19 cellular contexts compared by ENCODE assay signal in the genomic region with DNA sequence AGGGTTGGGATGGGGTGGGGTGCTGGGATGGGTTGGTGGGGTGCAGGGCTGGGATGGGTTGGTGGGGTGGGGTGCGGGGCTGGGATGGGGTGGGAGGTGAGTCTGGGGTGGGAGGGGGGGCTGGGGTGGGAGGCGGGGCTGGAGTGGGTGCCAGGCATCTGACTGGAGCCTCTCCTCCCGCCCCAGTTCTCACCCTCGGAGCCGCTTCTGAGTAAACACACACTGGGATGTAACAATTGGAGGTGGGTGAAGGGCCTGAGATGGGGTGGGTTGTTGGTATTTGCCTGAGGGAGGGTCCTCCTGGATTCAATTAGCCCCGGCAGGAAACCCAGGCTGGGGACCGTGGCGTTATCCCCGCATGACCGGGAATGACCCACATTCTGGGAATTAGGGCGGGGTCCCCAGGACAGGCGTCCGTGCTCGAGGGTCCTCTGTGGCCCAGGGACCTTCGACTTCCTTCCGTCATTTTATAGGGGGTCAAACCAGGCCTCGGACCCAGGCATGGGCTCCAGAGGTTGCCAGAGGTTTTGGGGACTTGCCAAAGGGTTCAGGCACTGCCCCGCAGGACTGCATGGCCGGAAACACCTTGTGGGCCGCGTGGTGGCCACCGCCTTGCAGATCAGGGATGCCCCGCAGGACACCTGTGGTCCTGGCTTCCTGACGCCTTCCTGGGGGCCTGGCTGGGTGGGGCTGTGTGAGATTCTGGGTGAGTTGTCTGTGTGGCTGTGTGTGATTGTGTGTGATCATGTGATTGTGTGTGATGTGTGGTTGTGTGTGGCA. TPM values are rescaled to one million over a fixed set of nuclear protein-coding genes. Genes with fewer than 3 reads are reported as not detected.
A peak's percentile ranks its signal among the peaks of the same experiment; 100 is the strongest.
DNase-seq lines count a peak whose midpoint lies in the region; TF ChIP-seq lines count a peak whose summit lies in the region.
"Had no signal": no experiment of that assay in that cellular context is flagged by ENCODE, and none has a peak within 500 bp of the region (broad histone marks: within the 10 kb centered on the region; RNA-seq: fewer than 3 reads in every experiment).

No MANE protein-coding gene starts in this region.

- intact Hi-C loops in PC-9 (cut with micrococcal nuclease; ENCODE audit: unreplicated experiment) (no loop called here), cardiac septum (cut with DNase I) (no loop called here)

- H3K36me3 ChIP-seq in HEK293 (ENCODE audit: control insufficient read depth in 2 of 2, insufficient read depth in 1 of 2, low read length in 2 of 2) (no peaks in the 10 kb centered on the region), PC-9 (ENCODE audit: low read depth) (no peaks in the 10 kb centered on the region)

- H3K4me3 ChIP-seq in HEK293 (ENCODE audit: low read depth, low read length) (no peak overlapping the region), PC-9 (no peak overlapping the region)
- H3K4me3 ChIP-seq: skin epidermis had no signal

- no peak for TF ChIP-seq CTCF in HEK293 (tag by site-specific recombination; IDR thresholded peaks at IDR 0.05)
- no peak for TF ChIP-seq CTCF in PC-9 (conservative IDR thresholded peaks at IDR 0.05)

- no peaks in the 10 kb centered on the region for H4K20me1 ChIP-seq in PC-9 (ENCODE audit: insufficient read depth)

- H3K9me3 ChIP-seq in HEK293 (ENCODE audit: control insufficient read depth, insufficient read depth, low read depth, low read length), result no peaks in the 10 kb centered on the region
- H3K9me3 ChIP-seq in PC-9 (ENCODE audit: insufficient read depth, low read depth), result no peaks in the 10 kb centered on the region

- H3K9me2 ChIP-seq in PC-9 (ENCODE audit: insufficient read depth), result no peaks in the 10 kb centered on the region

- DNase-seq in DMS53 (lab: John Stamatoyannopoulos, UW) (peak; percentile 21), DMS53 treated with DMSO at 0.1 percent for 48 hours (lab: John Stamatoyannopoulos, UW; ENCODE audit: unreplicated experiment) (no peak), iPS-NIHi11 (ENCODE audit: low spot score) (peak; percentile 61), PC-9 (no peak), cardiac septum (ENCODE audit: low spot score) (no peak)
- DNase-seq: activated CD4-positive, alpha-beta memory T cell treated with anti-CD3 and anti-CD28 coated beads, Interleukin-2, amount 10 ng/mL, durations not matched to agents 7 days and 5 days; activated CD8-positive, alpha-beta memory T cell treated with anti-CD3 and anti-CD28 coated beads, Interleukin-2, amount 50 U/mL, for 48 hours; activated naive CD4-positive, alpha-beta T cell treated with anti-CD3 and anti-CD28 coated beads for 36 hours; Calu3; CD4-positive, CD25-positive, alpha-beta regulatory T cell; NCI-H1092; NCI-H187; NCI-H526; SHP77 treated with DMSO at 0.1 percent for 48 hours had no signal

- peaks cover 16% of the 10 kb centered on the region for H3K27me3 ChIP-seq in PC-9 (ENCODE audit: insufficient read depth, low read depth)

- no TSS peak for BruUV-seq in PC-9 (replicated peaks; lab: Mats Ljungman, UMichigan)

- CTCF ChIA-PET in HEK293 (lab: Yijun Ruan, JAX) (no interaction called here), PC-9 (lab: Charles Lee) (no interaction called here)

- no peak overlapping the region for H2AFZ ChIP-seq in PC-9

- no peaks in the 10 kb centered on the region for H3K79me2 ChIP-seq in PC-9 (ENCODE audit: low read depth)

- H3K4me1 ChIP-seq in HEK293 (ENCODE audit: control insufficient read depth, insufficient read depth, low read length), result no peaks in the 10 kb centered on the region
- no peaks in the 10 kb centered on the region for H3K4me1 ChIP-seq in PC-9 (replicated peaks; ENCODE audit: insufficient read depth)

- H3K4me2 ChIP-seq in PC-9, result no peak overlapping the region

- H3F3A ChIP-seq in PC-9 (ENCODE audit: insufficient read depth, low read depth), result no peaks in the 10 kb centered on the region

- POLR2A ChIA-PET in HEK293 (lab: Yijun Ruan, JAX) (no interaction called here), PC-9 (lab: Charles Lee; ENCODE audit: unreplicated experiment) (no interaction called here)

- H3K27ac ChIP-seq in HEK293 (ENCODE audit: extremely low read depth, low read depth, low read length) (no peak overlapping the region), PC-9 (no peak overlapping the region)
- H3K27ac ChIP-seq: 22Rv1, skin epidermis had no signal

TF ChIP-seq in HEK293, 187 proteins besides CTCF, POLR2A, EP300 and RAD21:
- TF ChIP-seq ZBTB8A (tag by site-specific recombination; IDR thresholded peaks at IDR 0.05) (no peak), EGR2 (tag by site-specific recombination; IDR thresholded peaks at IDR 0.05; ENCODE audit: low read depth) (0 out of 2 replicates have a peak, but pooled peaks have one; percentile 6)

RNA-seq across cellular contexts. Expression of gene TMPRSS9, which starts 1.4 kb away (rescaled TPM):
- total RNA-seq in PC-9 (2021) (0.10 and 0.20 TPM in 2 replicates), cardiac septum (not detected)
- total RNA-seq: activated CD4-positive, alpha-beta memory T cell treated with anti-CD3 and anti-CD28 coated beads, Interleukin-2, amount 10 ng/mL, durations not matched to agents 7 days and 5 days; activated naive CD4-positive, alpha-beta T cell treated with anti-CD3 and anti-CD28 coated beads for 36 hours; activated T-helper 1 cell treated with anti-CD3 and anti-CD28 coated beads, Interleukin-12 subunit alpha, Interleukin-12 subunit beta, Interleukin-2, Interleukin-4 antibody, amounts not matched to agents 30 ng/mL and 10 ng/mL and 1 ng/mL, durations not matched to agents 14 hours and 24 hours and 36 hours; Calu3 had no signal

RNA-seq across cellular contexts. Expression of gene SPPL2B, which starts 33.0 kb away (rescaled TPM):
- total RNA-seq in PC-9 (2021), result 49.6 and 64.1 TPM in 2 replicates
- total RNA-seq in cardiac septum, result 27.4 TPM

RNA-seq across cellular contexts. Expression of gene LSM7, which starts 33.1 kb away (rescaled TPM):
- total RNA-seq in PC-9 (2021) (80.2 and 83.4 TPM in 2 replicates), cardiac septum (42.7 TPM)

RNA-seq across cellular contexts. Expression of gene LINGO3, which starts 53.5 kb away (rescaled TPM):
- total RNA-seq in PC-9 (2021) (0.18 TPM in 1 of 2 replicates, not detected in the other), cardiac septum (not detected)
- total RNA-seq: activated naive CD4-positive, alpha-beta T cell treated with anti-CD3 and anti-CD28 coated beads for 36 hours; Calu3; left lobe of liver had no signal

Comparison
In these comparisons a context has a peak if more than half of its experiments do, and no peak if none do; other contexts are left out.
1. DNase-seq: peak in DMS53 (single experiment) and iPS-NIHi11 (single experiment); none in DMS53 treated with DMSO at 0.1 percent for 48 hours (single experiment), PC-9 (0 of 2) and cardiac septum (single experiment).